ENCODE assay signal across 14 cellular contexts in the genomic region with DNA sequence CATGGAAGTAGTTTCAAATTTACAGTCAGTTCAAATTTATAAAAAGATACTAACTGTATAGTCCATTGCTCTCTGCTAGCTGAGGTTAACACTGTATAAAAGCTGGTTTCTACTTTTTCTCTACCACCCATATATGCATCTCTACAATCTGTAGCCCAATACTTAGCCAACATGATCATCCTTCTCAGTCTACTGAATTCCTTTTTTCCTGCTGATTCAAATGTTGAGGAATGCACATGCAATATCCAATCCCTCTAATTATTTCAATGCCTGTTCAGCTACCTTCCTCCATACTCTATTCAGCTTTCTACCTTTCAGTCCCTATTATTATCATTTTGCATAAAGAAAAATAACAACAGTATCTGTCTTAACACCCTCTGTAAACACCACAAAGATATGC.
"Had no signal": no experiment of that assay in that cellular context is flagged by ENCODE, and none has a peak within 500 bp of the region (broad histone marks: within the 10 kb centered on the region; RNA-seq: fewer than 3 reads in every experiment).

No MANE protein-coding gene starts in this region.

- H3K27ac Mint-ChIP-seq: activated CD4-positive, alpha-beta memory T cell treated with anti-CD3 and anti-CD28 coated beads, Interleukin-2, amount 10 ng/mL, durations not matched to agents 7 days and 5 days; activated CD4-positive, alpha-beta T cell treated with anti-CD3 and anti-CD28 coated beads for 36 hours; activated T-helper 1 cell treated with anti-CD3 and anti-CD28 coated beads, Interleukin-12 subunit alpha, Interleukin-12 subunit beta, Interleukin-2, Interleukin-4 antibody, amounts not matched to agents 30 ng/mL and 10 ng/mL and 1 ng/mL, durations not matched to agents 14 hours and 24 hours and 36 hours; nephron progenitor cell; stimulated activated naive CD8-positive, alpha-beta T cell treated with anti-CD3 and anti-CD28 coated beads, Interleukin-15, Interleukin-2, amounts not matched to agents 100 ng/mL and 50 ng/mL, for 24 hours had no signal

- H3K9me3 Mint-ChIP-seq: activated CD4-positive, alpha-beta memory T cell treated with anti-CD3 and anti-CD28 coated beads, Interleukin-2, amount 10 ng/mL, durations not matched to agents 7 days and 5 days; activated T-helper 1 cell treated with anti-CD3 and anti-CD28 coated beads, Interleukin-12 subunit alpha, Interleukin-12 subunit beta, Interleukin-2, Interleukin-4 antibody, amounts not matched to agents 30 ng/mL and 10 ng/mL and 1 ng/mL, durations not matched to agents 14 hours and 24 hours and 36 hours; nephron progenitor cell; stimulated activated naive CD8-positive, alpha-beta T cell treated with anti-CD3 and anti-CD28 coated beads, Interleukin-15, Interleukin-2, amounts not matched to agents 100 ng/mL and 50 ng/mL, for 24 hours had no signal

- H3K27me3 ChIP-seq: gastrocnemius medialis, sigmoid colon, upper lobe of right lung had no signal

- H3K4me3 Mint-ChIP-seq: activated CD4-positive, alpha-beta memory T cell treated with anti-CD3 and anti-CD28 coated beads, Interleukin-2, amount 10 ng/mL, durations not matched to agents 7 days and 5 days; activated CD4-positive, alpha-beta T cell treated with anti-CD3 and anti-CD28 coated beads for 36 hours; activated T-helper 1 cell treated with anti-CD3 and anti-CD28 coated beads, Interleukin-12 subunit alpha, Interleukin-12 subunit beta, Interleukin-2, Interleukin-4 antibody, amounts not matched to agents 30 ng/mL and 10 ng/mL and 1 ng/mL, durations not matched to agents 14 hours and 24 hours and 36 hours; nephron progenitor cell; stimulated activated naive CD8-positive, alpha-beta T cell treated with anti-CD3 and anti-CD28 coated beads, Interleukin-15, Interleukin-2, amounts not matched to agents 100 ng/mL and 50 ng/mL, for 24 hours had no signal

- H3K27me3 Mint-ChIP-seq: activated CD4-positive, alpha-beta memory T cell treated with anti-CD3 and anti-CD28 coated beads, Interleukin-2, amount 10 ng/mL, durations not matched to agents 7 days and 5 days; activated CD4-positive, alpha-beta T cell treated with anti-CD3 and anti-CD28 coated beads for 36 hours; stimulated activated naive CD8-positive, alpha-beta T cell treated with anti-CD3 and anti-CD28 coated beads, Interleukin-15, Interleukin-2, amounts not matched to agents 100 ng/mL and 50 ng/mL, for 24 hours had no signal

- H3K9me3 ChIP-seq: gastrocnemius medialis, sigmoid colon, upper lobe of right lung had no signal

- DNase-seq: activated CD4-positive, alpha-beta memory T cell treated with anti-CD3 and anti-CD28 coated beads, Interleukin-2, amount 10 ng/mL, durations not matched to agents 7 days and 5 days; activated CD4-positive, alpha-beta T cell treated with anti-CD3 and anti-CD28 coated beads for 36 hours; activated CD8-positive, alpha-beta memory T cell treated with anti-CD3 and anti-CD28 coated beads, Interleukin-2, amount 50 U/mL, for 4 hours; activated naive CD4-positive, alpha-beta T cell treated with Interleukin-2 at 50 U/mL for 16 hours; gastrocnemius medialis; kidney; mesendoderm; nephron progenitor cell; sigmoid colon; stimulated activated CD4-positive, alpha-beta T cell treated with anti-CD3 and anti-CD28 coated beads, Interleukin-2, amount 100 ng/mL, for 48 hours; T-helper 9 cell; upper lobe of right lung had no signal

- H3K27ac ChIP-seq: gastrocnemius medialis, sigmoid colon, upper lobe of right lung had no signal

- H3K36me3 ChIP-seq: gastrocnemius medialis, sigmoid colon, upper lobe of right lung had no signal

- H3K4me3 ChIP-seq: gastrocnemius medialis, sigmoid colon, upper lobe of right lung had no signal
